In genomic region chr3:160678447-160678846, GRCh38 we compare ENCODE assay signal across 17 cellular contexts. TPM values are rescaled to one million over a fixed set of nuclear protein-coding genes. Genes with fewer than 3 reads are reported as not detected.
A peak's percentile ranks its signal among the peaks of the same experiment; 100 is the strongest.
DNase-seq lines count a peak whose midpoint lies in the region; ATAC-seq, FAIRE-seq and TF ChIP-seq lines count a peak whose summit lies in the region.
"Had no signal": no experiment of that assay in that cellular context is flagged by ENCODE, and none has a peak within 500 bp of the region (broad histone marks: within the 10 kb centered on the region; RNA-seq: fewer than 3 reads in every experiment).

No MANE protein-coding gene starts in this region.

- no peak for TF ChIP-seq CTCF in A549 (IDR thresholded peaks at IDR 0.05)

- no peak for FAIRE-seq in A549 (lab: Jason Lieb, UNC)
- FAIRE-seq: GM12891 had no signal

- H3K27ac ChIP-seq in A549 = peak overlapping the region; percentile 49 to 72; a peak in 5 of 6 replicates
- H3K27ac ChIP-seq in caudate nucleus (ENCODE audit: low read depth, low read length) = no peak overlapping the region

- TF ChIP-seq EP300 in A549 (IDR thresholded peaks at IDR 0.05) = no peak

- WGBS in A549 (ENCODE audit: missing lambda C conversion rate) = 37% methylated on average over 3 of the region's 3 CpGs

- no peaks in the 10 kb centered on the region for H3K9me3 ChIP-seq in A549

- ATAC-seq in A549 (peak in 1 of 2 experiments; percentile 55; a peak in 3 of 6 replicates), HG02588 (IDR thresholded peaks at IDR 0.05; ENCODE audit: unreplicated experiment) (no peak)
- ATAC-seq: effector memory CD8-positive, alpha-beta T cell had no signal

- TF ChIP-seq RAD21 in A549 (conservative IDR thresholded peaks at IDR 0.05 in 1 of 2, IDR thresholded peaks at IDR 0.05 in 1 of 2) = no peak

- CTCF ChIA-PET in A549 (lab: Yijun Ruan, JAX) = interaction anchor here (1.3 to 1.5 kb wide), 2 partner anchors 9 to 263 kb away, joined by 3 to 4 read pairs; no protein-coding TSS in a partner anchor
- CTCF ChIA-PET in HEK293T (lab: Yijun Ruan, JAX) = interaction anchor here (1.2 kb wide), 1 partner anchor 9 kb away, joined by 6 read pairs; no protein-coding TSS in a partner anchor

- peaks cover 52% of the 10 kb centered on the region for H3K4me1 ChIP-seq in A549

- DNase-seq in A549 (ENCODE audit: low read depth in 1 of 2, low spot score in 1 of 2) (peak in 1 of 2 experiments; percentile 11), NCI-H146 (lab: John Stamatoyannopoulos, UW) (peak; percentile 45), dermis blood vessel endothelial cell (peak; percentile 62), mucosa of gallbladder (ENCODE audit: low spot score) (peak; percentile 29), hepatic stellate cell (ENCODE audit: low spot score) (no peak), HEK293T (ENCODE audit: extremely low spot score) (no peak), caudate nucleus (lab: John Stamatoyannopoulos, UW) (no peak)
- DNase-seq: ACHN; activated CD4-positive, alpha-beta T cell treated with anti-CD3 and anti-CD28 coated beads, Interleukin-2, amount 10 ng/mL, durations not matched to agents 7 days and 5 days; CD4-positive, CD25-positive, alpha-beta regulatory T cell; effector memory CD8-positive, alpha-beta T cell; foreskin melanocyte; stimulated activated naive CD4-positive, alpha-beta T cell treated with Interleukin-2 at 50 U/mL for 16 hours had no signal

- peak overlapping the region; percentile 63 for H3K4me2 ChIP-seq in A549

- TF ChIP-seq POLR2A in A549 (IDR thresholded peaks at IDR 0.05; ENCODE audit: low read length) = no peak

- H3K4me3 ChIP-seq in A549 = no peak overlapping the region
- H3K4me3 ChIP-seq: skin epidermis had no signal

- POLR2A ChIA-PET in A549 (lab: Yijun Ruan, JAX) = no interaction called here
- POLR2A ChIA-PET in HEK293T (lab: Yijun Ruan, JAX) = interaction anchor here (0.6 to 1.0 kb wide), 3 partner anchors 20 to 119 kb away, joined by 3 read pairs; no protein-coding TSS in a partner anchor

TF ChIP-seq in A549, 52 proteins besides CTCF, POLR2A, EP300 and RAD21:
- no peak for TF ChIP-seq CBX8 (IDR thresholded peaks at IDR 0.05)
- TF ChIP-seq HOXA7 (CRISPR knock-in tag; IDR thresholded peaks at IDR 0.05) = no peak
- TF ChIP-seq NR3C1 (IDR thresholded peaks at IDR 0.05) = no peak
- TF ChIP-seq MAX (IDR thresholded peaks at IDR 0.05) = no peak
- TF ChIP-seq HOXB13 (CRISPR knock-in tag; IDR thresholded peaks at IDR 0.05; ENCODE audit: low read depth) = no peak
- TF ChIP-seq MAFK (IDR thresholded peaks at IDR 0.05; ENCODE audit: partially characterized antibody) = no peak
- no peak for TF ChIP-seq HDAC2 (IDR thresholded peaks at IDR 0.05)
- no peak for TF ChIP-seq CHD4 (IDR thresholded peaks at IDR 0.05; ENCODE audit: borderline replicate concordance)
- no peak for TF ChIP-seq PBX3 (IDR thresholded peaks at IDR 0.05)
- TF ChIP-seq ATOH8 (CRISPR knock-in tag; IDR thresholded peaks at IDR 0.05; ENCODE audit: low read depth) = no peak
- no peak for TF ChIP-seq RARB (CRISPR knock-in tag; IDR thresholded peaks at IDR 0.05)
- no peak for TF ChIP-seq ZSCAN20 (CRISPR knock-in tag; IDR thresholded peaks at IDR 0.05)
- TF ChIP-seq HES2 (IDR thresholded peaks at IDR 0.05) = no peak

TF ChIP-seq in HEK293T, 16 proteins besides CTCF, POLR2A, EP300 and RAD21:
- TF ChIP-seq CTBP1 (IDR thresholded peaks at IDR 0.05; ENCODE audit: borderline replicate concordance) (no peak), TARDBP (IDR thresholded peaks at IDR 0.05) (no peak), SP1 (IDR thresholded peaks at IDR 0.05) (no peak), HDGF (IDR thresholded peaks at IDR 0.05; ENCODE audit: borderline replicate concordance) (no peak), LEF1 (IDR thresholded peaks at IDR 0.05; ENCODE audit: borderline replicate concordance) (no peak), SUZ12 (IDR thresholded peaks at IDR 0.05) (no peak), PKNOX1 (IDR thresholded peaks at IDR 0.05) (no peak), BHLHE40 (IDR thresholded peaks at IDR 0.05; ENCODE audit: borderline replicate concordance) (no peak), NFRKB (IDR thresholded peaks at IDR 0.05) (no peak), ARNT (IDR thresholded peaks at IDR 0.05) (no peak), FOXM1 (IDR thresholded peaks at IDR 0.05; ENCODE audit: borderline replicate concordance) (no peak), L3MBTL2 (conservative IDR thresholded peaks at IDR 0.05) (no peak)

RNA-seq across cellular contexts. Expression of gene ARL14, which starts 1.5 kb away (rescaled TPM):
- polyA plus RNA-seq in A549 (2011; rRNA removed) (0.44 and 0.48 TPM in 2 replicates), A549 (2017; fragmentation: RNase III; extraction: RNeasy Plus Mini Kit Qiagen cat#74134 plus additional on column Dnase treatment) (0.14 to 0.37 TPM (median 0.24 TPM) in 3 replicates)
- polyA plus RNA-seq in A549 (2012; cell fraction: cytosol; rRNA removed) = 0.17 and 0.27 TPM in 2 replicates
- polyA plus RNA-seq in A549 (2012; cell fraction: nucleus; rRNA removed) = 0.09 and 0.10 TPM in 2 replicates
- polyA minus RNA-seq in A549 (2011; rRNA and poly(A)+ RNA removed) = 0.33 TPM in 1 of 2 replicates, not detected in the other
- total RNA-seq in dermis blood vessel endothelial cell (not detected in 2 replicates), mucosa of gallbladder (18.5 TPM)
- total RNA-seq: activated CD4-positive, alpha-beta T cell treated with anti-CD3 and anti-CD28 coated beads, Interleukin-2, amount 10 ng/mL, durations not matched to agents 7 days and 5 days; CD4-positive, CD25-positive, alpha-beta regulatory T cell; G401 had no signal
- polyA plus RNA-seq: CD4-positive, CD25-positive, alpha-beta regulatory T cell had no signal

Comparison
In these comparisons a context has a peak if more than half of its experiments do, and no peak if none do; other contexts are left out.
1. DNase-seq: peak in NCI-H146 (single experiment), dermis blood vessel endothelial cell (single experiment) and mucosa of gallbladder (single experiment); none in hepatic stellate cell (single experiment), HEK293T (single experiment) and caudate nucleus (0 of 61).
2. RNA of gene ARL14, which starts 1.5 kb away (total RNA-seq): 18.5 TPM in mucosa of gallbladder (single experiment); not detected in dermis blood vessel endothelial cell; every median in the first group is over 10 times any median in the second.